Comparison of ENCODE assay signal across 19 cellular contexts in the genomic region with DNA sequence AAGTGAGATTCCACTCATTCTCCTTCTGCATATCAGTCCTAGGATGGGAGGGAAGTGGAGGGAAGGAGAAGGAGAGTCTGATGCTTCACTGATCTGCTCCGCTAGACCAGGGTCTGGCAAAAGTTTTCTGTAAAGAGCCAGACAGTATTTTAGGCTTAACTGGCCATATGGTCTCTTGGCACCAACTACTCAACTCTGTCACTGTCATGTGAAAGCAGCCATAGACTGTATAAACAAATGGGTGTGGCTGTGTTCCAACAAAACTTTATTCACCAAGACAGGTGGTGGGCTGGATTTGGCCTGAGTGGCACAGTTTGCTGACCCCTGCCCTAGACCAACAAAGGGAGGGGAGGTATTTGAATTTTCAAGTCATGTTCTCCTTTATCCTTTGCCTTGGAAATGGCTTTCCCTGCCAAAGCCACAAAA. TPM values are rescaled to one million over a fixed set of nuclear protein-coding genes. Genes with fewer than 3 reads are reported as not detected.
A peak's percentile ranks its signal among the peaks of the same experiment; 100 is the strongest.
DNase-seq lines count a peak whose midpoint lies in the region; ATAC-seq, FAIRE-seq and TF ChIP-seq lines count a peak whose summit lies in the region.
"Had no signal": no experiment of that assay in that cellular context is flagged by ENCODE, and none has a peak within 500 bp of the region (broad histone marks: within the 10 kb centered on the region; RNA-seq: fewer than 3 reads in every experiment).

No MANE protein-coding gene starts in this region.

- TF ChIP-seq CTCF in 22Rv1 (IDR thresholded peaks at IDR 0.05) (no peak), K562 (IDR thresholded peaks at IDR 0.05 in 2 of 3, conservative IDR thresholded peaks at IDR 0.05 in 1 of 3; ENCODE audit: insufficient read depth in 2 of 3, low read depth in 1 of 3, low read length in 3 of 3) (no peak), uterus (IDR thresholded peaks at IDR 0.05) (no peak)

- ATAC-seq in K562 = no peak
- no peak for ATAC-seq in T-helper 17 cell
- ATAC-seq: Panc1 had no signal

- H3K4me1 ChIP-seq in K562 (replicated peaks in 1 of 2; ENCODE audit: control insufficient read depth in 2 of 2, insufficient read depth in 2 of 2, low read length in 2 of 2) (no peaks in the 10 kb centered on the region), uterus (no peaks in the 10 kb centered on the region)

- H3K79me2 ChIP-seq in K562 (ENCODE audit: control insufficient read depth, insufficient read depth, low read length) = no peaks in the 10 kb centered on the region

- CTCF ChIA-PET in K562 (lab: Yijun Ruan, JAX; ENCODE audit: low intra/inter-chr PET ratio) = no interaction called here

- 100% methylated on average over 1 of the region's 1 CpG for WGBS in K562 (ENCODE audit: insufficient coverage, low coverage, missing lambda C conversion rate)

- no peak for FAIRE-seq in K562 (lab: Jason Lieb, UNC)
- FAIRE-seq: colon, D721Med had no signal

- H3K27me3 Mint-ChIP-seq in T-helper 17 cell = no peaks in the 10 kb centered on the region
- H3K27me3 Mint-ChIP-seq: activated naive CD8-positive, alpha-beta T cell treated with anti-CD3 and anti-CD28 coated beads for 36 hours had no signal

- no peak overlapping the region for H3K4me2 ChIP-seq in K562 (ENCODE audit: insufficient read depth, low read length)

- H2AFZ ChIP-seq in K562 (ENCODE audit: low read depth, low read length) = no peak overlapping the region

- H3K36me3 ChIP-seq in K562 (ENCODE audit: control insufficient read depth, insufficient read depth, low read length) = peaks cover 94% of the 10 kb centered on the region
- H3K36me3 ChIP-seq in uterus = no peaks in the 10 kb centered on the region

- no peak for TF ChIP-seq EP300 in K562 (IDR thresholded peaks at IDR 0.05; ENCODE audit: low read length)

- H3K4me1 Mint-ChIP-seq in T-helper 17 cell = no peaks in the 10 kb centered on the region
- H3K4me1 Mint-ChIP-seq: activated naive CD8-positive, alpha-beta T cell treated with anti-CD3 and anti-CD28 coated beads for 36 hours had no signal

- BruUV-seq in K562 (replicated peaks; lab: Mats Ljungman, UMichigan) = no TSS peak

- no peak overlapping the region for H3K4me3 Mint-ChIP-seq in T-helper 17 cell
- H3K4me3 Mint-ChIP-seq: activated naive CD8-positive, alpha-beta T cell treated with anti-CD3 and anti-CD28 coated beads for 36 hours had no signal

- POLR2A ChIA-PET in K562 (lab: Yijun Ruan, JAX) = interaction anchor here (0.9 kb wide), 1 partner anchor 10 kb away, joined by 3 read pairs; no protein-coding TSS in a partner anchor

- H3K27me3 ChIP-seq in K562 (ENCODE audit: control insufficient read depth in 2 of 2, insufficient read depth in 2 of 2, low read length in 2 of 2) (no peaks in the 10 kb centered on the region), uterus (no peaks in the 10 kb centered on the region)

- no peak overlapping the region for H3K4me3 ChIP-seq in K562
- no peak overlapping the region for H3K4me3 ChIP-seq in uterus
- H3K4me3 ChIP-seq: lung had no signal

- H3K36me3 Mint-ChIP-seq in T-helper 17 cell (ENCODE audit: low read depth) = peaks cover 15% of the 10 kb centered on the region

- TF ChIP-seq RAD21 in K562 (CRISPR knock-in tag; conservative IDR thresholded peaks at IDR 0.05 in 1 of 2, IDR thresholded peaks at IDR 0.05 in 1 of 2) = no peak

- in situ Hi-C loops in K562 (cut with MboI) = no loop called here

- H3K27ac ChIP-seq in 22Rv1 = peak overlapping the region; percentile 5; the same call in 1 of the 2 replicates
- no peak overlapping the region for H3K27ac ChIP-seq in K562 (ENCODE audit: extremely low read depth, low read depth, low read length)
- no peak overlapping the region for H3K27ac ChIP-seq in uterus

- H3K9me1 ChIP-seq in K562 (ENCODE audit: control insufficient read depth, insufficient read depth, low read length) = no peaks in the 10 kb centered on the region

- peak; percentile 41 for DNase-seq in NCI-H1694 (lab: John Stamatoyannopoulos, UW)
- no peak for DNase-seq in K562 (ENCODE audit: extremely low read depth in 1 of 4, low spot score in 3 of 4)
- DNase-seq in iris pigment epithelial cell (ENCODE audit: low read depth) = peak; percentile 5
- no peak for DNase-seq in uterus
- DNase-seq in glomerular visceral epithelial cell (ENCODE audit: extremely low spot score) = no peak
- no peak for DNase-seq in T-helper 17 cell
- no peak for DNase-seq in activated T-cell treated with anti-CD3 and anti-CD28 coated beads, Interleukin-2, amount 50 U/mL, for 48 hours
- DNase-seq: activated CD4-positive, CD25-positive, alpha-beta regulatory T cell treated with anti-CD3 and anti-CD28 coated beads, Interleukin-2, amount 50 U/mL, for 72 hours; activated naive CD8-positive, alpha-beta T cell treated with anti-CD3 and anti-CD28 coated beads for 36 hours; MM.1S; T-helper 1 cell had no signal

- no peak for TF ChIP-seq POLR2A in K562 (conservative IDR thresholded peaks at IDR 0.05)
- TF ChIP-seq POLR2A in uterus (IDR thresholded peaks at IDR 0.05) = no peak

- H3K9me3 ChIP-seq in K562 (replicated peaks; ENCODE audit: control insufficient read depth, insufficient read depth, low read depth, low read length) = no peaks in the 10 kb centered on the region
- no peaks in the 10 kb centered on the region for H3K9me3 ChIP-seq in uterus
- no peaks in the 10 kb centered on the region for H3K9me3 ChIP-seq in T-helper 17 cell (ENCODE audit: control insufficient read depth, low read length, poor library complexity, severe bottlenecking)

- no peak overlapping the region for H3K27ac Mint-ChIP-seq in T-helper 17 cell
- H3K27ac Mint-ChIP-seq: activated naive CD8-positive, alpha-beta T cell treated with anti-CD3 and anti-CD28 coated beads for 36 hours had no signal

- no peak overlapping the region for H3K9ac ChIP-seq in K562 (ENCODE audit: insufficient read depth in 1 of 2, low read depth in 2 of 2, low read length in 2 of 2)

- intact Hi-C loops in K562 (cut with micrococcal nuclease) = no loop called here
- intact Hi-C loops in uterus (cut with DNase I; ENCODE audit: low total_unique reads) = no loop called here

- no peaks in the 10 kb centered on the region for H4K20me1 ChIP-seq in K562 (replicated peaks; ENCODE audit: control insufficient read depth, insufficient read depth, low read length)

RNA-seq across cellular contexts. Expression of a gene that starts 22.6 kb away (rescaled TPM):
- not detected in 2 replicates for total RNA-seq in K562 (2011; cell fraction: chromatin; rRNA removed; ENCODE audit: low replicate concordance)
- total RNA-seq in K562 (2011; cell fraction: nucleolus; rRNA removed) = not detected in 2 replicates
- total RNA-seq in K562 (2011; cell fraction: nucleoplasm; rRNA removed) = not detected in 2 replicates
- total RNA-seq in K562 (2014; rRNA removed) (not detected in 2 replicates), K562 (2014; rRNA removed; fragmentation: Illumina TruSeq; extraction: Trizol) (not detected in 2 replicates), K562 (2015; rRNA removed; fragmentation: Illumina TruSeq; extraction: Trizol) (not detected in 2 replicates), K562 (2021) (not detected in 2 replicates), uterus (not detected), T-helper 17 cell (not detected)
- polyA plus RNA-seq in K562 (2011; rRNA removed) (not detected in 2 replicates), K562 (2014; fragmentation: Illumina TruSeq; extraction: Trizol) (not detected in 2 replicates), K562 (2014; fragmentation: Nextera tagmentation; extraction: Ambion mirVana) (not detected), K562 (2014; rRNA removed) (not detected in 2 replicates)
- polyA plus RNA-seq in K562 (2011; cell fraction: cytosol; rRNA removed) = not detected in 2 replicates
- not detected in 2 replicates for polyA plus RNA-seq in K562 (2011; cell fraction: nucleus; rRNA removed)
- polyA plus RNA-seq in K562 (2012) = not detected in 2 replicates
- not detected in 2 replicates for polyA minus RNA-seq in K562 (2011; rRNA and poly(A)+ RNA removed)
- not detected in 2 replicates for polyA minus RNA-seq in K562 (2011; cell fraction: cytosol; rRNA and poly(A)+ RNA removed)
- polyA minus RNA-seq in K562 (2011; cell fraction: nucleus; rRNA and poly(A)+ RNA removed) = not detected in 2 replicates
- total RNA-seq: activated naive CD8-positive, alpha-beta T cell treated with anti-CD3 and anti-CD28 coated beads for 36 hours; HT-29; lung; subcutaneous adipose tissue had no signal
- polyA plus RNA-seq: esophagus, lung had no signal

RNA-seq across cellular contexts. Expression of a gene that starts 50.4 kb away (rescaled TPM):
- 19.6 and 33.3 TPM in 2 replicates for total RNA-seq in K562 (2011; cell fraction: chromatin; rRNA removed; ENCODE audit: low replicate concordance)
- total RNA-seq in K562 (2011; cell fraction: nucleolus; rRNA removed) = 23.8 and 26.2 TPM in 2 replicates
- total RNA-seq in K562 (2011; cell fraction: nucleoplasm; rRNA removed) = 29.3 and 40.0 TPM in 2 replicates
- total RNA-seq in K562 (2014; rRNA removed) = 9.2 and 15.5 TPM in 2 replicates
- total RNA-seq in K562 (2014; rRNA removed; fragmentation: Illumina TruSeq; extraction: Trizol) = 10.4 and 12.3 TPM in 2 replicates
- 14.1 and 16.3 TPM in 2 replicates for total RNA-seq in K562 (2015; rRNA removed; fragmentation: Illumina TruSeq; extraction: Trizol)
- total RNA-seq in K562 (2021) = 15.3 and 16.7 TPM in 2 replicates
- polyA plus RNA-seq in K562 (2011; rRNA removed) = 30.0 and 35.0 TPM in 2 replicates
- 55.8 and 75.0 TPM in 2 replicates for polyA plus RNA-seq in K562 (2011; cell fraction: cytosol; rRNA removed)
- polyA plus RNA-seq in K562 (2011; cell fraction: nucleus; rRNA removed) = 31.7 and 40.3 TPM in 2 replicates
- 20.9 and 26.2 TPM in 2 replicates for polyA plus RNA-seq in K562 (2012)
- polyA plus RNA-seq in K562 (2014; fragmentation: Illumina TruSeq; extraction: Trizol) = 27.9 and 31.6 TPM in 2 replicates
- polyA plus RNA-seq in K562 (2014; fragmentation: Nextera tagmentation; extraction: Ambion mirVana) = 10 to 100 TPM; 17.4 to 17.8 TPM
- 24.8 and 25.3 TPM in 2 replicates for polyA plus RNA-seq in K562 (2014; rRNA removed)
- polyA minus RNA-seq in K562 (2011; rRNA and poly(A)+ RNA removed) = 11.3 and 13.7 TPM in 2 replicates
- 8.8 and 12.4 TPM in 2 replicates for polyA minus RNA-seq in K562 (2011; cell fraction: cytosol; rRNA and poly(A)+ RNA removed)
- 4.8 and 6.2 TPM in 2 replicates for polyA minus RNA-seq in K562 (2011; cell fraction: nucleus; rRNA and poly(A)+ RNA removed)
- 10 to 100 TPM; 33.8 to 78.3 (median 43.5) TPM for total RNA-seq in uterus
- 1 to 10 TPM; 3.6 to 4.9 TPM for total RNA-seq in T-helper 17 cell

RNA-seq across cellular contexts. Expression of a gene that starts 59.7 kb away (rescaled TPM):
- total RNA-seq in K562 (2011; cell fraction: chromatin; rRNA removed; ENCODE audit: low replicate concordance) = 1.4 and 3.1 TPM in 2 replicates
- total RNA-seq in K562 (2011; cell fraction: nucleolus; rRNA removed) = 0.92 and 1.3 TPM in 2 replicates
- total RNA-seq in K562 (2011; cell fraction: nucleoplasm; rRNA removed) = 0.46 and 0.95 TPM in 2 replicates
- total RNA-seq in K562 (2014; rRNA removed) (0.90 and 1.00 TPM in 2 replicates), K562 (2014; rRNA removed; fragmentation: Illumina TruSeq; extraction: Trizol) (0.67 and 1.1 TPM in 2 replicates), K562 (2015; rRNA removed; fragmentation: Illumina TruSeq; extraction: Trizol) (0.68 and 0.76 TPM in 2 replicates), K562 (2021) (0.78 and 0.85 TPM in 2 replicates), uterus (10 to 100 TPM in 1 of 4 donors, 1 to 10 TPM in 3; 4.4 to 14.1 (median 6.2) TPM), T-helper 17 cell (1 to 10 TPM; 1.1 to 2.0 TPM)
- polyA plus RNA-seq in K562 (2011; rRNA removed) (0.50 and 1.0 TPM in 2 replicates), K562 (2014; fragmentation: Illumina TruSeq; extraction: Trizol) (1.1 and 1.5 TPM in 2 replicates), K562 (2014; fragmentation: Nextera tagmentation; extraction: Ambion mirVana) (under 1 TPM; 0.21 to 0.41 TPM), K562 (2014; rRNA removed) (1.2 and 1.5 TPM in 2 replicates)
- 0.60 and 1.0 TPM in 2 replicates for polyA plus RNA-seq in K562 (2011; cell fraction: cytosol; rRNA removed)
- 1.1 TPM in 2 replicates for polyA plus RNA-seq in K562 (2011; cell fraction: nucleus; rRNA removed)
- polyA plus RNA-seq in K562 (2012) = 0.62 and 0.81 TPM in 2 replicates
- polyA minus RNA-seq in K562 (2011; rRNA and poly(A)+ RNA removed) = 1.2 and 1.7 TPM in 2 replicates
- 0.86 TPM in 1 of 2 replicates, not detected in the other for polyA minus RNA-seq in K562 (2011; cell fraction: cytosol; rRNA and poly(A)+ RNA removed)
- polyA minus RNA-seq in K562 (2011; cell fraction: nucleus; rRNA and poly(A)+ RNA removed) = 0.40 and 2.1 TPM in 2 replicates
- total RNA-seq: HT-29 had no signal

RNA-seq across cellular contexts. Expression of a gene that starts 59.9 kb away (rescaled TPM):
- total RNA-seq in K562 (2011; cell fraction: chromatin; rRNA removed; ENCODE audit: low replicate concordance) = 199 and 338 TPM in 2 replicates
- 617 and 635 TPM in 2 replicates for total RNA-seq in K562 (2011; cell fraction: nucleolus; rRNA removed)
- 415 and 481 TPM in 2 replicates for total RNA-seq in K562 (2011; cell fraction: nucleoplasm; rRNA removed)
- total RNA-seq in K562 (2014; rRNA removed) (168 and 219 TPM in 2 replicates), K562 (2014; rRNA removed; fragmentation: Illumina TruSeq; extraction: Trizol) (255 and 266 TPM in 2 replicates), K562 (2015; rRNA removed; fragmentation: Illumina TruSeq; extraction: Trizol) (334 and 390 TPM in 2 replicates), K562 (2021) (235 and 236 TPM in 2 replicates), uterus (100 to 1,000 TPM in 2 of 4 donors, 10 to 100 TPM in 2; 74.4 to 161 (median 107) TPM), T-helper 17 cell (100 to 1,000 TPM; 107 to 120 TPM)
- polyA plus RNA-seq in K562 (2011; rRNA removed) (421 and 458 TPM in 2 replicates), K562 (2014; fragmentation: Illumina TruSeq; extraction: Trizol) (325 TPM in 2 replicates), K562 (2014; fragmentation: Nextera tagmentation; extraction: Ambion mirVana) (100 to 1,000 TPM; 487 to 548 TPM), K562 (2014; rRNA removed) (186 and 201 TPM in 2 replicates)
- 436 and 437 TPM in 2 replicates for polyA plus RNA-seq in K562 (2011; cell fraction: cytosol; rRNA removed)
- polyA plus RNA-seq in K562 (2011; cell fraction: nucleus; rRNA removed) = 243 and 268 TPM in 2 replicates
- 288 and 388 TPM in 2 replicates for polyA plus RNA-seq in K562 (2012)
- 373 and 436 TPM in 2 replicates for polyA minus RNA-seq in K562 (2011; rRNA and poly(A)+ RNA removed)
- polyA minus RNA-seq in K562 (2011; cell fraction: cytosol; rRNA and poly(A)+ RNA removed) = 302 and 328 TPM in 2 replicates
- 75.8 and 117 TPM in 2 replicates for polyA minus RNA-seq in K562 (2011; cell fraction: nucleus; rRNA and poly(A)+ RNA removed)

Comparison
In these comparisons a context has a peak if more than half of its experiments do, and no peak if none do; other contexts are left out.
1. DNase-seq: peak in NCI-H1694 (single experiment) and iris pigment epithelial cell (single experiment); none in K562 (0 of 4), uterus (0 of 2), glomerular visceral epithelial cell (single experiment), T-helper 17 cell (0 of 3) and activated T-cell treated with anti-CD3 and anti-CD28 coated beads, Interleukin-2, amount 50 U/mL, for 48 hours (0 of 2).